ENCODE assay signal across 12 cellular contexts in genomic region chr9:33019797-33020196, GRCh38. TPM values are rescaled to one million over a fixed set of nuclear protein-coding genes. Genes with fewer than 3 reads are reported as not detected.
DNase-seq lines count a peak whose midpoint lies in the region; ATAC-seq and TF ChIP-seq lines count a peak whose summit lies in the region.
"Had no signal": no experiment of that assay in that cellular context is flagged by ENCODE, and none has a peak within 500 bp of the region (broad histone marks: within the 10 kb centered on the region; RNA-seq: fewer than 3 reads in every experiment).

No MANE protein-coding gene starts in this region.

- H2BK15ac ChIP-seq in neuronal stem cell (ENCODE audit: low read length): no peak overlapping the region

- H3K4me2 ChIP-seq in neuronal stem cell (ENCODE audit: insufficient read depth, low read length, poor library complexity, severe bottlenecking): no peak overlapping the region

- H3K27ac ChIP-seq in neuronal stem cell (replicated peaks; ENCODE audit: low read length): no peak overlapping the region
- H3K27ac ChIP-seq in esophagus muscularis mucosa (replicated peaks in 1 of 4): no peak overlapping the region

- H3K9me3 Mint-ChIP-seq in WTC11: no peaks in the 10 kb centered on the region
- H3K9me3 Mint-ChIP-seq: CD4-positive, CD25-positive, alpha-beta regulatory T cell had no signal

- no peak overlapping the region for H3K4ac ChIP-seq in neuronal stem cell (ENCODE audit: low read length)

- no peak overlapping the region for H2AK5ac ChIP-seq in neuronal stem cell (ENCODE audit: low read depth, low read length)

- WGBS in neuronal stem cell (ENCODE audit: extremely low coverage in 2 of 2, insufficient read length in 2 of 2, insufficient replicate concordance in 1 of 2), 2 donors: no CpG with 5 or more reads among the region's 25 CpGs
- WGBS in esophagus muscularis mucosa: 93% methylated on average over 14 of the region's 25 CpGs

- H3K4me1 ChIP-seq in neuronal stem cell (ENCODE audit: control insufficient read depth in 2 of 2, insufficient read depth in 1 of 2, low read depth in 1 of 2, low read length in 2 of 2) (peaks cover 4 to 7% of the 10 kb centered on the region in 2 donors), esophagus muscularis mucosa (peaks cover 13 to 27% (median 26%) of the 10 kb centered on the region in 4 donors)
- H3K4me1 ChIP-seq: BE2C, Caco-2 had no signal

- H2BK12ac ChIP-seq in neuronal stem cell (ENCODE audit: low read length): no peak overlapping the region

- H3K27me3 ChIP-seq in H7 (ENCODE audit: control insufficient read depth, insufficient read depth, low read length) (no peaks in the 10 kb centered on the region), neuronal stem cell (ENCODE audit: control insufficient read depth in 3 of 3, insufficient read depth in 3 of 3, low read depth in 1 of 3, low read length in 3 of 3) (no peaks in the 10 kb centered on the region), esophagus muscularis mucosa (no peaks in the 10 kb centered on the region)
- H3K27me3 ChIP-seq: BE2C had no signal

- H3K18ac ChIP-seq in neuronal stem cell (ENCODE audit: low read length): no peak overlapping the region

- H3K4me3 Mint-ChIP-seq in WTC11: no peak overlapping the region

- TF ChIP-seq CTCF in WTC11 (IDR thresholded peaks at IDR 0.05): no peak
- no peak for TF ChIP-seq CTCF in esophagus muscularis mucosa (IDR thresholded peaks at IDR 0.05)

- no peak for TF ChIP-seq POLR2A in esophagus muscularis mucosa (IDR thresholded peaks at IDR 0.05; ENCODE audit: low read depth)

- POLR2A ChIA-PET in WTC11 (lab: Charles Lee): interaction anchor here (0.6 kb wide), 1 partner anchor 15 kb away, joined by 4 read pairs; no protein-coding TSS in a partner anchor

- peak overlapping the region; percentile 72 for H2BK5ac ChIP-seq in neuronal stem cell (ENCODE audit: low read length)

- H3K36me3 ChIP-seq in H7 (replicated peaks; ENCODE audit: control insufficient read depth, insufficient read depth, low read length) (0 out of 2 replicates have a peak, but pooled peaks cover 1% of the 10 kb centered on the region), neuronal stem cell (replicated peaks in 1 of 2; ENCODE audit: control insufficient read depth in 2 of 2, insufficient read depth in 2 of 2, low read length in 2 of 2) (peaks cover 8 to 59% of the 10 kb centered on the region in 2 donors), esophagus muscularis mucosa (peaks cover 0 to 18% (median 7%) of the 10 kb centered on the region in 4 donors)

- intact Hi-C loops in left ventricle myocardium superior (cut with micrococcal nuclease): no loop called here
- intact Hi-C loops in cardiac septum (cut with DNase I): loop anchor here (10.0 kb wide), 1 partner anchor 635 kb away; the partner anchor contains the start of gene ACO1
- intact Hi-C loops in esophagus muscularis mucosa (cut with DNase I): no loop called here

- no peaks in the 10 kb centered on the region for H3K27me3 Mint-ChIP-seq in WTC11 (ENCODE audit: low read depth)
- H3K27me3 Mint-ChIP-seq: CD4-positive, CD25-positive, alpha-beta regulatory T cell had no signal

- no peak overlapping the region for H4K8ac ChIP-seq in neuronal stem cell (ENCODE audit: low read depth, low read length)

- 0 out of 2 replicates have a peak overlapping the region, but pooled peaks have one; percentile 1 for H3K27ac Mint-ChIP-seq in WTC11

- H3K9ac ChIP-seq in neuronal stem cell (ENCODE audit: low read depth, low read length, poor library complexity): no peak overlapping the region

- H3K4me3 ChIP-seq in H7 (ENCODE audit: insufficient read depth, low read depth, low read length) (no peak overlapping the region), neuronal stem cell (ENCODE audit: low read length in 2 of 2) (no peak overlapping the region), esophagus muscularis mucosa (no peak overlapping the region)

- no peak overlapping the region for H3K14ac ChIP-seq in neuronal stem cell (ENCODE audit: low read length)

- H3K9me3 ChIP-seq in neuronal stem cell (replicated peaks in 1 of 2; ENCODE audit: control insufficient read depth in 2 of 2, insufficient read depth in 1 of 2, low read depth in 1 of 2, low read length in 2 of 2): no peaks in the 10 kb centered on the region
- H3K9me3 ChIP-seq in esophagus muscularis mucosa: no peaks in the 10 kb centered on the region
- H3K9me3 ChIP-seq: BE2C, Caco-2 had no signal

- H4K91ac ChIP-seq in neuronal stem cell (ENCODE audit: low read depth, low read length, poor library complexity): no peak overlapping the region

- H3K23ac ChIP-seq in neuronal stem cell (ENCODE audit: low read depth, low read length, poor library complexity): no peak overlapping the region

- H3K79me1 ChIP-seq in neuronal stem cell (ENCODE audit: low read depth, low read length): peaks cover 2% of the 10 kb centered on the region

- peak; percentile 30 for DNase-seq in left ventricle myocardium superior
- DNase-seq in cardiac septum (ENCODE audit: low spot score): no peak
- DNase-seq in H7: peak; percentile 41
- DNase-seq in WTC11 (ENCODE audit: low spot score): no peak
- no peak for DNase-seq in neuronal stem cell (ENCODE audit: low spot score)
- DNase-seq in NCI-H1417 treated with DMSO at 0.1 percent for 48 hours (lab: John Stamatoyannopoulos, UW): no peak
- DNase-seq in esophagus muscularis mucosa (ENCODE audit: extremely low spot score): no peak
- DNase-seq: BE2C; C1 segment of cervical spinal cord; Caco-2; CD4-positive, CD25-positive, alpha-beta regulatory T cell; HCEC 1CT had no signal

- no peak overlapping the region for H2BK120ac ChIP-seq in neuronal stem cell (ENCODE audit: low read depth, low read length)

- no peak overlapping the region for H2AFZ ChIP-seq in neuronal stem cell (ENCODE audit: low read length)

- peaks cover 30% of the 10 kb centered on the region for H3K4me1 Mint-ChIP-seq in WTC11

- peaks cover 10% of the 10 kb centered on the region for H3K36me3 Mint-ChIP-seq in WTC11

- ATAC-seq in left ventricle myocardium superior (no peak), WTC11 (peak; percentile 22; the same call in 1 of the 2 replicates)

- no peak for TF ChIP-seq EP300 in esophagus muscularis mucosa (IDR thresholded peaks at IDR 0.05)

- CTCF ChIA-PET in WTC11 (lab: Charles Lee): no interaction called here

TF ChIP-seq in WTC11, 78 proteins besides CTCF, POLR2A, EP300 and RAD21 (continues in another document):
- no peak for TF ChIP-seq TP53 (CRISPR knock-in tag; IDR thresholded peaks at IDR 0.05)
- no peak for TF ChIP-seq ZNF425 (CRISPR knock-in tag; conservative IDR thresholded peaks at IDR 0.05)
- TF ChIP-seq CREB1 (CRISPR knock-in tag; IDR thresholded peaks at IDR 0.05): no peak
- TF ChIP-seq CBFB (CRISPR knock-in tag; IDR thresholded peaks at IDR 0.05; ENCODE audit: low read depth): no peak

RNA-seq across cellular contexts. Expression of gene DNAJA1, which starts 5.3 kb away (rescaled TPM):
- total RNA-seq in left ventricle myocardium superior (90.9 TPM), cardiac septum (87.6 TPM), WTC11 (2021) (74.5 to 96.5 TPM (median 95.6 TPM) in 3 replicates), esophagus muscularis mucosa (100 to 1,000 TPM in 1 of 4 donors, 10 to 100 TPM in 3; 60.9 to 102 (median 71.1) TPM)
- total RNA-seq in H7 (2014; rRNA removed; shearing (Covaris generic)): 52.4 and 53.8 TPM in 2 replicates
- 153 TPM for polyA plus RNA-seq in neuronal stem cell (2013, experiment 1 of 2)
- polyA plus RNA-seq in neuronal stem cell (2013, experiment 2 of 2): 152 TPM

RNA-seq across cellular contexts. Expression of gene APTX, which starts 18.4 kb away (rescaled TPM):
- 12.0 TPM for total RNA-seq in left ventricle myocardium superior
- 18.7 TPM for total RNA-seq in cardiac septum
- total RNA-seq in H7 (2014; rRNA removed; shearing (Covaris generic)): 45.0 and 50.7 TPM in 2 replicates
- total RNA-seq in WTC11 (2021): 36.7 to 40.0 TPM (median 39.0 TPM) in 3 replicates
- 47.0 TPM for polyA plus RNA-seq in neuronal stem cell (2013, experiment 1 of 2)
- 49.5 TPM for polyA plus RNA-seq in neuronal stem cell (2013, experiment 2 of 2)
- 10 to 100 TPM; 20.6 to 33.2 (median 23.3) TPM for total RNA-seq in esophagus muscularis mucosa

RNA-seq across cellular contexts. Expression of gene SMU1, which starts 56.7 kb away (rescaled TPM):
- total RNA-seq in left ventricle myocardium superior: 16.3 TPM
- 16.4 TPM for total RNA-seq in cardiac septum
- 30.4 and 33.7 TPM in 2 replicates for total RNA-seq in H7 (2014; rRNA removed; shearing (Covaris generic))
- 23.2 to 23.3 TPM (median 23.2 TPM) in 3 replicates for total RNA-seq in WTC11 (2021)
- polyA plus RNA-seq in neuronal stem cell (2013, experiment 1 of 2): 14.0 TPM
- polyA plus RNA-seq in neuronal stem cell (2013, experiment 2 of 2): 14.7 TPM
- 10 to 100 TPM; 17.8 to 22.6 (median 19.6) TPM for total RNA-seq in esophagus muscularis mucosa

Comparison
In these comparisons a context has a peak if more than half of its experiments do, and no peak if none do; other contexts are left out.
1. DNase-seq: peak in left ventricle myocardium superior (single experiment) and H7 (single experiment); none in cardiac septum (single experiment), WTC11 (single experiment), neuronal stem cell (single experiment), NCI-H1417 treated with DMSO at 0.1 percent for 48 hours (single experiment) and esophagus muscularis mucosa (single experiment).